ENCODE assay signal across 8 cellular contexts in the genomic region with DNA sequence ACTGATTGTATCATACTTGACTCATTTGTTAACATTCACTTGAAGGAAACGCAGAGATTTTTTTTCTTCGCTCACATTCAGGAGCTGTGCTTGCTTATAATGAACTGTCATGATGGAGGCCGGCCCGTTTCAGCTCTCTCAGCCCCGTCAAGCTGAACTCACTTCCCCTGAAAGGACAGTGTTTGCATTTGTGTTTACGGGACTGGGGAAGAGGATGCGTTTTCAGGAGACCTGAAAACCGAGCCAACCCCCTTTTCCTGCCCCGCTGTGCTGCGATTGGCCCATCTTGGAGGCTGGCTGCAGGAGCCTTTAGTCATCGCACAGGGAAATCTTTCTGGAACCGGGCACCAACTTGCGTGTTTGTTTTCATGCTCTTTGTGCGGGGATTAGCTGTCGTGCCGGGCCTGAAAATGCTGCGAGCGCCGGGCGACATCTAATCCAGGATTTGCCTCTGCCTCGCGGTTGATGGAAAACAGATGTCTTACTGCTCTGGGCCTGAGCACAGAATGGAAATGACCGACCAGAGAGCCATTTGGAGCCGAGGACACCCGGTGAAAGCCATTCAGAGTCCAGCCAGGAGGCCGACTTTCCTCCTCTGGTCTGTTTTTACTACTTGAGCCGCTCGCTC. TPM values are rescaled to one million over a fixed set of nuclear protein-coding genes. Genes with fewer than 3 reads are reported as not detected.
DNase-seq lines count a peak whose midpoint lies in the region; ATAC-seq lines count a peak whose summit lies in the region.

No MANE protein-coding gene starts in this region.

- peak overlapping the region; percentile 99 for H3K4me2 ChIP-seq in BLaER1

- H3K4me1 Mint-ChIP-seq in T-helper 17 cell = peaks cover 27% of the 10 kb centered on the region

- H3K36me3 ChIP-seq in BLaER1 (no peaks in the 10 kb centered on the region; the same call in 1 of the 2 replicates), skeletal muscle tissue (ENCODE audit: control insufficient read depth in 3 of 3, insufficient read depth in 3 of 3, low read length in 3 of 3) (no peaks in the 10 kb centered on the region)

- ATAC-seq in GM19043 (IDR thresholded peaks at IDR 0.05; ENCODE audit: low read depth, unreplicated experiment) (peak; percentile 30), HG03442 (IDR thresholded peaks at IDR 0.05; ENCODE audit: unreplicated experiment) (peak; percentile 19), T-helper 17 cell (peak; percentile 67)

- H3K4me3 Mint-ChIP-seq in T-helper 17 cell = peak overlapping the region; percentile 92

- H3K4me3 ChIP-seq in BLaER1 (peak overlapping the region; percentile 67), skeletal muscle tissue (ENCODE audit: low read length in 3 of 3) (peak overlapping the region; percentile 83 to 88 (median 86))

- H3K36me3 Mint-ChIP-seq in T-helper 17 cell (ENCODE audit: low read depth) = peaks cover 4% of the 10 kb centered on the region

- H3K27me3 Mint-ChIP-seq in T-helper 17 cell = peaks cover 2% of the 10 kb centered on the region

- H3K9me3 ChIP-seq in BLaER1 (peaks cover 23% of the 10 kb centered on the region), T-helper 17 cell (ENCODE audit: control insufficient read depth, low read length, poor library complexity, severe bottlenecking) (no peaks in the 10 kb centered on the region), skeletal muscle tissue (ENCODE audit: control insufficient read depth in 3 of 3, low read length in 3 of 3) (no peaks in the 10 kb centered on the region)

- H3K27me3 ChIP-seq in BLaER1 = peaks cover 42% of the 10 kb centered on the region
- H3K27me3 ChIP-seq in skeletal muscle tissue (ENCODE audit: control insufficient read depth in 3 of 3, insufficient read depth in 3 of 3, low read length in 3 of 3) = no peaks in the 10 kb centered on the region

- peaks cover 35% of the 10 kb centered on the region for H3K4me1 ChIP-seq in BLaER1
- H3K4me1 ChIP-seq in skeletal muscle tissue (ENCODE audit: control insufficient read depth in 3 of 3, insufficient read depth in 3 of 3, low read length in 3 of 3) = peaks cover 13 to 14% (median 13%) of the 10 kb centered on the region in 3 donors

- peak overlapping the region; percentile 80 for H3K27ac Mint-ChIP-seq in T-helper 17 cell

- no peak overlapping the region for H3K27ac ChIP-seq in BLaER1
- peak overlapping the region; percentile 79 for H3K27ac ChIP-seq in skeletal muscle tissue (ENCODE audit: low read depth, low read length)

- H3K9ac ChIP-seq in BLaER1 (peak overlapping the region; percentile 37), skeletal muscle tissue (ENCODE audit: low read depth in 1 of 3, low read length in 3 of 3) (peak overlapping the region; percentile 83 to 95 (median 93))

- DNase-seq in T-helper 17 cell (peak in 2 of 3 donors; percentile 12 to 20), cerebellum (ENCODE audit: low spot score) (peak; percentile 71), islet precursor cell (peak; percentile 92), RPMI8226 (no peak)

- peaks cover 19% of the 10 kb centered on the region for H4K20me1 ChIP-seq in BLaER1

RNA-seq across cellular contexts. Expression of a gene that starts 18.0 kb away (rescaled TPM):
- 1 to 10 TPM; 4.3 to 9.5 TPM for total RNA-seq in T-helper 17 cell
- total RNA-seq in cerebellum = 440 TPM
- total RNA-seq in skeletal muscle tissue = 21.4 TPM

Comparison
In these comparisons a context has a peak if more than half of its experiments do, and no peak if none do; other contexts are left out.
1. RNA of a gene that starts 18.0 kb away (total RNA-seq): 440 TPM in cerebellum (single experiment); 21.4 TPM in skeletal muscle tissue (single experiment) and 4.3 to 9.5 TPM in T-helper 17 cell; every median in the first group is over 10 times any median in the second.
2. Peak in every context shown above with its lines, with median percentiles within 50 percentile points of each other: ATAC-seq.